ENCODE assay signal across 8 cellular contexts in the genomic region with DNA sequence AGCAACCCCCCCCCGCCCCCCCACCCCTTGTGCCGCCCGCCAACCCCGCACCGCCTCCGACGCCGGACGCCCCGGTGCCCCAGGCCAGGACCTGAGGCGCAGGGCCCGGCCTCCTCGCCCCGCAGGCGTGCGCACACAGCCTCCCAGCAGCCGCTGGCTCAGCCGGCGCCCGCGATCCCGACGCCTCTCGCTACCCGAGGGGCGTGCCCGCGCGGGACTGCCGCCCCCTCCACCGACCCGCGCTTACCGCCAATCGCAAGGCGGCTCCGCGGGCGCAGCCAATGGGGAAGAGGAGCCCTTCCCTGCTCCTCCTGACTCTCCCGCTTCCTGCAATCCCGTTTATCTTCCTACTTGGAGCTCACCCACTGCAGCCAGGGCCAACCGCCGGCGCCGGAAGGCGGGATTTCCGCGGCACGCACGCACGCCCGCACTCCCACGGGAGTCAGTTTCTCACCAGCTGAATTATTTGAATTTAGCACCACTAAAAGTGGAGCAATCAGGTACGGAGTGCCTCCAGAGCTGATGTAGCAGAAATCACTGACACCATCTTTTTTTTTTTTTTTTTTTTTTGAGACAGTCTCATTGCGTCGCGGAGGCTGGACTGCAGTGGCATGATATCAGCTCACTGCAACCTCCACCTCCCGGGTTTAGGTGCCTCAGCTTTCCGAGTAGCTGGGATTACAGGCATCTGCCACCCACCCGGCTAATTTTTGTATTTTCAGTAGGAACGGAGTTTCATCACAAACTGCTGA.
DNase-seq lines count a peak whose midpoint lies in the region; ATAC-seq, FAIRE-seq and TF ChIP-seq lines count a peak whose summit lies in the region.
"Not testable (repeated sequence)": the region's sequence is repeated elsewhere in the genome, so short reads cannot be mapped to it uniquely, and the experiment has no call there.

No MANE protein-coding gene starts in this region.

- not testable (repeated sequence) for H3K4me1 Mint-ChIP-seq in activated naive CD8-positive, alpha-beta T cell treated with anti-CD3 and anti-CD28 coated beads, Interleukin-2, amount 50 U/mL, for 24 hours

- H3K4me3 ChIP-seq in DND-41 (ENCODE audit: low read depth in 1 of 2, low read length in 2 of 2); HepG2 (replicated peaks in 1 of 3; ENCODE audit: insufficient read depth in 1 of 3, low read depth in 2 of 3, low read length in 3 of 3); pancreas; upper lobe of right lung: not testable (repeated sequence)
- H3K4me3 ChIP-seq in heart left ventricle, result peak overlapping the region in 1 of 12 donors; percentile 20

- not testable (repeated sequence) for TF ChIP-seq POLR2A in heart left ventricle (IDR thresholded peaks at IDR 0.05); HepG2 (IDR thresholded peaks at IDR 0.05; ENCODE audit: insufficient read depth in 1 of 2, low read depth in 2 of 2, low read length in 2 of 2)

- H3K36me3 ChIP-seq in DND-41 (ENCODE audit: insufficient read depth, low read length); heart left ventricle; HepG2 (replicated peaks in 1 of 2; ENCODE audit: control insufficient read depth in 1 of 2, insufficient read depth in 2 of 2, low read length in 2 of 2); pancreas; upper lobe of right lung: not testable (repeated sequence)

- TF ChIP-seq EP300 in HepG2 (IDR thresholded peaks at IDR 0.05; ENCODE audit: low read depth in 2 of 2, low read length in 2 of 2); HepG2 (CRISPR knock-in tag; IDR thresholded peaks at IDR 0.05; ENCODE audit: borderline replicate concordance): not testable (repeated sequence)

- intact Hi-C loops in heart left ventricle (cut with DNase I); HepG2 (cut with micrococcal nuclease; ENCODE audit: unreplicated experiment); pancreas (cut with DNase I); upper lobe of right lung (cut with DNase I): not testable (repeated sequence)

- DNase-seq in DND-41; activated naive CD8-positive, alpha-beta T cell treated with anti-CD3 and anti-CD28 coated beads, Interleukin-2, amount 50 U/mL, for 24 hours; heart left ventricle; HepG2 (ENCODE audit: low spot score); pancreas; upper lobe of right lung: not testable (repeated sequence)

- in situ Hi-C loops in HepG2 (cut with HindIII; ENCODE audit: extremely low pct_ligation_motif_present, low pct_unique_long_range_greater_than_20kb), result not testable (repeated sequence)

- not testable (repeated sequence) for H3K27ac Mint-ChIP-seq in activated naive CD8-positive, alpha-beta T cell treated with anti-CD3 and anti-CD28 coated beads, Interleukin-2, amount 50 U/mL, for 24 hours

- not testable (repeated sequence) for H3K4me3 Mint-ChIP-seq in activated naive CD8-positive, alpha-beta T cell treated with anti-CD3 and anti-CD28 coated beads, Interleukin-2, amount 50 U/mL, for 24 hours

- H2AFZ ChIP-seq in DND-41 (ENCODE audit: low read depth, low read length); HepG2 (ENCODE audit: low read length): not testable (repeated sequence)

- BruUV-seq in HepG2 (replicated peaks; lab: Mats Ljungman, UMichigan), result not testable (repeated sequence)

- H3K27me3 ChIP-seq in DND-41 (ENCODE audit: insufficient read depth, low read length, poor library complexity); heart left ventricle; HepG2 (ENCODE audit: control insufficient read depth in 1 of 2, insufficient read depth in 2 of 2, low read length in 2 of 2); pancreas; upper lobe of right lung: not testable (repeated sequence)

- H3K27me3 Mint-ChIP-seq in activated naive CD8-positive, alpha-beta T cell treated with anti-CD3 and anti-CD28 coated beads, Interleukin-2, amount 50 U/mL, for 24 hours, result not testable (repeated sequence)

- H3K9me3 ChIP-seq in DND-41 (ENCODE audit: insufficient read depth, low read length, severe bottlenecking); heart left ventricle; HepG2 (ENCODE audit: low read length); pancreas; upper lobe of right lung: not testable (repeated sequence)

- FAIRE-seq in HepG2 (lab: Jason Lieb, UNC); pancreas (lab: Jason Lieb, UNC): not testable (repeated sequence)

- WGBS in heart left ventricle, 4 donors, result 43 to 52% methylated on average over 10 of the region's 61 CpGs; no CpG with 5 or more reads in 2 of the 4 donors
- no CpG with 5 or more reads among the region's 61 CpGs for WGBS in HepG2 (ENCODE audit: low lambda C conversion rate)
- 3% methylated on average over 5 of the region's 61 CpGs; no CpG with 5 or more reads in 1 of the 2 donors for WGBS in pancreas, 2 donors

- H3K36me3 Mint-ChIP-seq in activated naive CD8-positive, alpha-beta T cell treated with anti-CD3 and anti-CD28 coated beads, Interleukin-2, amount 50 U/mL, for 24 hours (ENCODE audit: low read depth), result not testable (repeated sequence)

- ATAC-seq in DND-41 (ENCODE audit: insufficient read depth, low read depth) (peak; percentile 93), GM21786 (IDR thresholded peaks at IDR 0.05; ENCODE audit: unreplicated experiment) (peak; percentile 45), heart left ventricle (peak; percentile 73 to 91 (median 82)), HepG2 (peak; percentile 99), pancreas (peak; percentile 41 to 100 (median 84)), upper lobe of right lung (peak; percentile 100)
- peak; percentile 53 to 91 for ATAC-seq in activated CD4-positive, CD25-positive, alpha-beta regulatory T cell treated with anti-CD3 and anti-CD28 coated beads, Interleukin-2, amount 50 U/mL, for 24 hours
- ATAC-seq in activated naive CD8-positive, alpha-beta T cell treated with anti-CD3 and anti-CD28 coated beads, Interleukin-2, amount 50 U/mL, for 24 hours, result peak; percentile 46

- TF ChIP-seq RAD21 in HepG2 (CRISPR knock-in tag; IDR thresholded peaks at IDR 0.05), result not testable (repeated sequence)

- H3K9ac ChIP-seq in DND-41 (ENCODE audit: low read depth, low read length); HepG2 (ENCODE audit: insufficient read depth, low read depth, low read length): not testable (repeated sequence)

- not testable (repeated sequence) for TF ChIP-seq CTCF in DND-41 (IDR thresholded peaks at IDR 0.05; ENCODE audit: borderline replicate concordance, extremely low read depth, low read length, poor library complexity, severe bottlenecking); heart left ventricle (IDR thresholded peaks at IDR 0.05); HepG2 (CRISPR knock-in tag; IDR thresholded peaks at IDR 0.05); pancreas (IDR thresholded peaks at IDR 0.05); upper lobe of right lung (IDR thresholded peaks at IDR 0.05)

- not testable (repeated sequence) for H4K20me1 ChIP-seq in DND-41 (ENCODE audit: insufficient read depth, low read length); HepG2 (ENCODE audit: insufficient read depth, low read length)

- POLR2A ChIA-PET in HepG2 (lab: Yijun Ruan, JAX), result not testable (repeated sequence)

- not testable (repeated sequence) for H3K79me2 ChIP-seq in DND-41 (ENCODE audit: insufficient read depth, low read length); HepG2 (ENCODE audit: insufficient read depth, low read length)

- CTCF ChIA-PET in HepG2 (lab: Yijun Ruan, JAX; ENCODE audit: low intra/inter-chr PET ratio, low total read pairs), result not testable (repeated sequence)

- not testable (repeated sequence) for H3K27ac ChIP-seq in DND-41 (ENCODE audit: low read length); heart left ventricle; HepG2 (ENCODE audit: extremely low read length, insufficient read depth, low read length); pancreas; upper lobe of right lung

- not testable (repeated sequence) for H3K9me3 Mint-ChIP-seq in activated naive CD8-positive, alpha-beta T cell treated with anti-CD3 and anti-CD28 coated beads, Interleukin-2, amount 50 U/mL, for 24 hours

- H3K4me2 ChIP-seq in DND-41 (ENCODE audit: insufficient read depth, low read length); HepG2 (ENCODE audit: low read depth, low read length): not testable (repeated sequence)

- not testable (repeated sequence) for H3K4me1 ChIP-seq in DND-41 (ENCODE audit: insufficient read depth, low read length); heart left ventricle; HepG2 (ENCODE audit: insufficient read depth, low read length); pancreas; upper lobe of right lung

Comparison
In these comparisons a context has a peak if more than half of its experiments do, and no peak if none do; other contexts are left out.
1. ATAC-seq: peak in every context shown above with its lines; median percentile 100 in upper lobe of right lung; 99 in HepG2; 93 in DND-41; 84 in pancreas; 82 in heart left ventricle; 72 in activated CD4-positive, CD25-positive, alpha-beta regulatory T cell treated with anti-CD3 and anti-CD28 coated beads, Interleukin-2, amount 50 U/mL, for 24 hours; 46 in activated naive CD8-positive, alpha-beta T cell treated with anti-CD3 and anti-CD28 coated beads, Interleukin-2, amount 50 U/mL, for 24 hours; 45 in GM21786.